ENCODE assay signal across 7 cellular contexts in genomic region chr16:74700206-74701040, GRCh38. TPM values are rescaled to one million over a fixed set of nuclear protein-coding genes. Genes with fewer than 3 reads are reported as not detected.
DNase-seq lines count a peak whose midpoint lies in the region; ATAC-seq lines count a peak whose summit lies in the region.

MLKL (minus strand) TSS chr16:74700862; CDS start chr16:74695757, 5,105 bp downstream.

- H3K27me3 Mint-ChIP-seq in naive thymus-derived CD4-positive, alpha-beta T cell: no peaks in the 10 kb centered on the region
- no peaks in the 10 kb centered on the region for H3K27me3 Mint-ChIP-seq in stimulated activated naive CD8-positive, alpha-beta T cell treated with anti-CD3 and anti-CD28 coated beads, Interleukin-15, amount 100 ng/mL, for 72 hours

- H3K36me3 Mint-ChIP-seq in naive thymus-derived CD4-positive, alpha-beta T cell: peaks cover 0 to 17% (median 7%) of the 10 kb centered on the region in 5 donors

- peaks cover 0 to 1% (median 0%) of the 10 kb centered on the region in 11 donors for H3K9me3 Mint-ChIP-seq in naive thymus-derived CD4-positive, alpha-beta T cell
- H3K9me3 Mint-ChIP-seq in stimulated activated naive CD8-positive, alpha-beta T cell treated with anti-CD3 and anti-CD28 coated beads, Interleukin-15, amount 100 ng/mL, for 72 hours: no peaks in the 10 kb centered on the region

- POLR2A ChIA-PET in naive thymus-derived CD4-positive, alpha-beta T cell (lab: Charles Lee): interaction anchor here (0.7 to 2.0 kb wide), 8 partner anchors 9 to 704 kb away, joined by 3 to 18 read pairs (median 4); partner anchors contain the start of gene PSMD7

- H3K27me3 ChIP-seq in naive thymus-derived CD4-positive, alpha-beta T cell (ENCODE audit: control insufficient read depth in 2 of 2, insufficient read depth in 2 of 2, low read length in 2 of 2): no peaks in the 10 kb centered on the region

- intact Hi-C loops in naive thymus-derived CD4-positive, alpha-beta T cell (cut with micrococcal nuclease): loop anchor here (1.0 to 10.0 kb wide), 11 partner anchors 9 to 947 kb away; partner anchors contain the start of genes PSMD7 (in 2 of the 2), CFDP1 (in 1 of the 2), KARS1 (in 1 of the 2) and RFWD3 (in 1 of the 2)

- peaks cover 22 to 31% of the 10 kb centered on the region in 2 donors for H3K4me1 ChIP-seq in naive thymus-derived CD4-positive, alpha-beta T cell (ENCODE audit: control insufficient read depth in 2 of 2, insufficient read depth in 2 of 2, low read length in 2 of 2)

- peak within 1 kb of the TSS; percentile 98 for H3K4me3 ChIP-seq in naive thymus-derived CD4-positive, alpha-beta T cell (ENCODE audit: low read length)

- ATAC-seq in GM18498 (IDR thresholded peaks at IDR 0.05; ENCODE audit: unreplicated experiment): peak; percentile 48
- ATAC-seq in HG02642 (IDR thresholded peaks at IDR 0.05; ENCODE audit: poor library complexity, unreplicated experiment): peak; percentile 60
- peak; percentile 78 for ATAC-seq in naive thymus-derived CD4-positive, alpha-beta T cell
- ATAC-seq in stimulated activated naive CD8-positive, alpha-beta T cell treated with anti-CD3 and anti-CD28 coated beads, Interleukin-15, amount 100 ng/mL, for 72 hours: peak; percentile 86

- H3K36me3 ChIP-seq in naive thymus-derived CD4-positive, alpha-beta T cell (ENCODE audit: control insufficient read depth in 2 of 3, insufficient read depth in 3 of 3, low read length in 3 of 3): peaks cover 0 to 6% (median 0%) of the 10 kb centered on the region in 3 experiments

- H3K4me1 Mint-ChIP-seq in naive thymus-derived CD4-positive, alpha-beta T cell: peaks cover 43 to 69% (median 63%) of the 10 kb centered on the region in 7 donors
- peaks cover 77% of the 10 kb centered on the region for H3K4me1 Mint-ChIP-seq in stimulated activated naive CD8-positive, alpha-beta T cell treated with anti-CD3 and anti-CD28 coated beads, Interleukin-15, amount 100 ng/mL, for 72 hours

- H3K4me3 Mint-ChIP-seq in naive thymus-derived CD4-positive, alpha-beta T cell: peak within 1 kb of the TSS; percentile 93 to 100 (median 97)
- peak within 1 kb of the TSS; percentile 97 for H3K4me3 Mint-ChIP-seq in stimulated activated naive CD8-positive, alpha-beta T cell treated with anti-CD3 and anti-CD28 coated beads, Interleukin-15, amount 100 ng/mL, for 72 hours

- CTCF ChIA-PET in naive thymus-derived CD4-positive, alpha-beta T cell (lab: Charles Lee): interaction anchor here (0.8 to 1.8 kb wide), 4 partner anchors 8 to 232 kb away, joined by 3 to 10 read pairs (median 3); no protein-coding TSS in a partner anchor

- H3K27ac Mint-ChIP-seq in naive thymus-derived CD4-positive, alpha-beta T cell: peak within 1 kb of the TSS; percentile 93 to 100 (median 97)
- peak within 1 kb of the TSS; percentile 99 to 100 for H3K27ac Mint-ChIP-seq in stimulated activated naive CD8-positive, alpha-beta T cell treated with anti-CD3 and anti-CD28 coated beads, Interleukin-15, amount 100 ng/mL, for 72 hours

- peak within 1 kb of the TSS; percentile 88 for H3K27ac ChIP-seq in epithelial cell of prostate
- H3K27ac ChIP-seq in naive thymus-derived CD4-positive, alpha-beta T cell (ENCODE audit: low read depth, low read length): peak within 1 kb of the TSS; percentile 85

- DNase-seq in NCI-H748 (lab: John Stamatoyannopoulos, UW; ENCODE audit: unreplicated experiment) (peak; percentile 45), epithelial cell of prostate (ENCODE audit: low read depth, low spot score) (no peak)
- peak; percentile 13 for DNase-seq in activated CD8-positive, alpha-beta memory T cell treated with anti-CD3 and anti-CD28 coated beads, Interleukin-2, amount 50 U/mL, for 1 hour (ENCODE audit: extremely low read depth)
- DNase-seq in naive thymus-derived CD4-positive, alpha-beta T cell: peak; percentile 26 to 65 (median 43)
- DNase-seq in stimulated activated naive CD8-positive, alpha-beta T cell treated with anti-CD3 and anti-CD28 coated beads, Interleukin-15, amount 100 ng/mL, for 72 hours: peak; percentile 57 to 71

- no peaks in the 10 kb centered on the region for H3K9me3 ChIP-seq in naive thymus-derived CD4-positive, alpha-beta T cell (ENCODE audit: control insufficient read depth in 2 of 3, low read length in 3 of 3)

RNA-seq across cellular contexts. Expression of gene MLKL, which starts in this region (rescaled TPM):
- total RNA-seq in naive thymus-derived CD4-positive, alpha-beta T cell: 10 to 100 TPM; 26.9 to 52.4 (median 38.3) TPM
- 1 to 10 TPM; 7.9 to 8.0 TPM for polyA plus RNA-seq in naive thymus-derived CD4-positive, alpha-beta T cell
